Comparison of ENCODE assay signal across 8 cellular contexts in genomic region chr1:71047635-71048607, GRCh38. TPM values are rescaled to one million over a fixed set of nuclear protein-coding genes. Genes with fewer than 3 reads are reported as not detected.
DNase-seq lines count a peak whose midpoint lies in the region; ATAC-seq and TF ChIP-seq lines count a peak whose summit lies in the region.

PTGER3 (minus strand) TSS chr1:71047816; CDS start chr1:71047577, 239 bp downstream.

- H3K4me1 Mint-ChIP-seq in chondrocyte (ENCODE audit: low read depth), result peaks cover 10% of the 10 kb centered on the region

- 8 to 9% methylated on average over 33 to 38 of the region's 56 CpGs for WGBS in lower leg skin, 2 donors

- peak within 1 kb of the TSS; percentile 62 for H3K4me3 ChIP-seq in lower leg skin (ENCODE audit: low read depth, poor library complexity, severe bottlenecking)

- H3K4me3 Mint-ChIP-seq in chondrocyte (ENCODE audit: unreplicated experiment), result peak within 1 kb of the TSS; percentile 73

- H3K27me3 Mint-ChIP-seq in chondrocyte (ENCODE audit: low read depth), result peaks cover 35% of the 10 kb centered on the region

- no peaks in the 10 kb centered on the region for H3K9me3 Mint-ChIP-seq in chondrocyte (ENCODE audit: low read depth)

- TF ChIP-seq CTCF in chondrocyte (IDR thresholded peaks at IDR 0.05) (no peak), lower leg skin (IDR thresholded peaks at IDR 0.05) (no peak)

- TF ChIP-seq POLR2A in lower leg skin (IDR thresholded peaks at IDR 0.05), result no peak

- intact Hi-C loops in lower leg skin (cut with DNase I; ENCODE audit: low total_unique reads), result no loop called here

- DNase-seq in NCI-H1417 (lab: John Stamatoyannopoulos, UW), result peak; percentile 67 to 78 (median 73)
- no peak for DNase-seq in NCI-H1417 treated with DMSO at 0.1 percent for 48 hours (lab: John Stamatoyannopoulos, UW)
- DNase-seq in HuH-7 (ENCODE audit: low spot score), result peak; percentile 25
- peak; percentile 11 for DNase-seq in UCSD-AML1 (lab: John Stamatoyannopoulos, UW; ENCODE audit: unreplicated experiment)
- peak; percentile 86 for DNase-seq in chondrocyte (ENCODE audit: low spot score)
- peak; percentile 72 to 94 for DNase-seq in lower leg skin (ENCODE audit: low spot score in 2 of 2)
- DNase-seq in stimulated activated CD8-positive, alpha-beta memory T cell treated with anti-CD3 and anti-CD28 coated beads, Interleukin-4, amount 100 ng/mL, for 4 hours (ENCODE audit: low read depth in 2 of 2, low spot score in 1 of 2), result peak; percentile 16 to 28

- no peaks in the 10 kb centered on the region for H3K36me3 Mint-ChIP-seq in chondrocyte (ENCODE audit: low read depth)

- ATAC-seq in GM21825 (IDR thresholded peaks at IDR 0.05; ENCODE audit: unreplicated experiment), result no peak

- H3K27ac Mint-ChIP-seq in chondrocyte (ENCODE audit: unreplicated experiment), result no peak within 1 kb of the TSS

RNA-seq across cellular contexts. Expression of gene PTGER3, which starts in this region (rescaled TPM):
- total RNA-seq in chondrocyte (2.0 to 7.9 TPM (median 2.5 TPM) in 3 replicates), lower leg skin (100 to 1,000 TPM in 1 of 4 donors, 10 to 100 TPM in 3; 79.5 to 143 (median 88.6) TPM)
